1 cellular context compared by ENCODE assay signal in the genomic region with DNA sequence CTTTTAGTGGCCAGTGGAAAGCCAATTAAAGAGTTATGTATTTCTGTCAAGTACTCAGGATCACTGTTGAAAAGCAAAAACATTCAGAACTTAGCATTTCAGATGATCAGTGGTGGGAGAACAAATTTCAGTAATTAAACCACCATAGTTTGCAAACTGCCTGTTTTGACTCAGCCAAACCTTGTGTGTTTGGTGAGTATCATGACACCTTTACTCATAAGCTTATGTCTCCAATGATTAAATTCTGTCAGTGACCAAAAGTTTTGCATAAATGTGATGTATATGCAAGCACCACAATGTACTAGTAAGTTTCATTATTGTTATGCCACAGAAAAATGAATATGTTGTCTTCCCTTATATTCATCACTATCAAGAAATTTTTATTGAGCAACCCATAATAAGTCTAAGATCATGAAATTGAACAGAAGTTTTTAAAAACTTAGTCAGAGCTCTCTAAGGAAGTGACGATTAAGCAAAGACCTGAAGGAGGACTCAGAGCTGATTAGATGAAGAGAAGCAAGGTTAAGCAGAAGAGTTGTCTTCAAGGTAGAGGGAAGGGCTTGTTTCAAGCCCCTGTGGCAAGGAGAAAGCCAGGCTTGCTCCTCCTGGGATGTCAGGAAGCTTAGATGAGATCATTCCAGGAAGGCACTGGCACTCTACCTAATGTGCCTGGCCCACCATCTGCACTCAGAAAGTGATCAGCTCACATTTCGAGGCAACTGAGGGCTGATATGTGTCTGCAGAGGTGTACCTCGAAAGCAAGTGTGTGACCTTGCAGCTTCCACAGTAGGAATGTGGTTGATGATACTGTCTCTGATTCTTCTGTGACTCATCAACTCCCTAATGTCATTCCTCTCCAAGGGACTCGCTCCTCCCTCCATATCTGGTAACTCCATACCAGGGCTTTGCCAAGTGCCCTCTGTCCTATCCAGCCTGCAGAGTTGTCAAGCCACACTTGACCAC.
TF ChIP-seq lines count a peak whose summit lies in the region.

No MANE protein-coding gene starts in this region.

TF ChIP-seq in K562, 482 proteins besides CTCF, POLR2A, EP300 and RAD21 (continued from another document):
- TF ChIP-seq, protein P1, sequence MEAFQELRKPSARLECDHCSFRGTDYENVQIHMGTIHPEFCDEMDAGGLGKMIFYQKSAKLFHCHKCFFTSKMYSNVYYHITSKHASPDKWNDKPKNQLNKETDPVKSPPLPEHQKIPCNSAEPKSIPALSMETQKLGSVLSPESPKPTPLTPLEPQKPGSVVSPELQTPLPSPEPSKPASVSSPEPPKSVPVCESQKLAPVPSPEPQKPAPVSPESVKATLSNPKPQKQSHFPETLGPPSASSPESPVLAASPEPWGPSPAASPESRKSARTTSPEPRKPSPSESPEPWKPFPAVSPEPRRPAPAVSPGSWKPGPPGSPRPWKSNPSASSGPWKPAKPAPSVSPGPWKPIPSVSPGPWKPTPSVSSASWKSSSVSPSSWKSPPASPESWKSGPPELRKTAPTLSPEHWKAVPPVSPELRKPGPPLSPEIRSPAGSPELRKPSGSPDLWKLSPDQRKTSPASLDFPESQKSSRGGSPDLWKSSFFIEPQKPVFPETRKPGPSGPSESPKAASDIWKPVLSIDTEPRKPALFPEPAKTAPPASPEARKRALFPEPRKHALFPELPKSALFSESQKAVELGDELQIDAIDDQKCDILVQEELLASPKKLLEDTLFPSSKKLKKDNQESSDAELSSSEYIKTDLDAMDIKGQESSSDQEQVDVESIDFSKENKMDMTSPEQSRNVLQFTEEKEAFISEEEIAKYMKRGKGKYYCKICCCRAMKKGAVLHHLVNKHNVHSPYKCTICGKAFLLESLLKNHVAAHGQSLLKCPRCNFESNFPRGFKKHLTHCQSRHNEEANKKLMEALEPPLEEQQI (IDR thresholded peaks at IDR 0.05): no peak
